Comparison of ENCODE assay signal across 7 cellular contexts in the genomic region with DNA sequence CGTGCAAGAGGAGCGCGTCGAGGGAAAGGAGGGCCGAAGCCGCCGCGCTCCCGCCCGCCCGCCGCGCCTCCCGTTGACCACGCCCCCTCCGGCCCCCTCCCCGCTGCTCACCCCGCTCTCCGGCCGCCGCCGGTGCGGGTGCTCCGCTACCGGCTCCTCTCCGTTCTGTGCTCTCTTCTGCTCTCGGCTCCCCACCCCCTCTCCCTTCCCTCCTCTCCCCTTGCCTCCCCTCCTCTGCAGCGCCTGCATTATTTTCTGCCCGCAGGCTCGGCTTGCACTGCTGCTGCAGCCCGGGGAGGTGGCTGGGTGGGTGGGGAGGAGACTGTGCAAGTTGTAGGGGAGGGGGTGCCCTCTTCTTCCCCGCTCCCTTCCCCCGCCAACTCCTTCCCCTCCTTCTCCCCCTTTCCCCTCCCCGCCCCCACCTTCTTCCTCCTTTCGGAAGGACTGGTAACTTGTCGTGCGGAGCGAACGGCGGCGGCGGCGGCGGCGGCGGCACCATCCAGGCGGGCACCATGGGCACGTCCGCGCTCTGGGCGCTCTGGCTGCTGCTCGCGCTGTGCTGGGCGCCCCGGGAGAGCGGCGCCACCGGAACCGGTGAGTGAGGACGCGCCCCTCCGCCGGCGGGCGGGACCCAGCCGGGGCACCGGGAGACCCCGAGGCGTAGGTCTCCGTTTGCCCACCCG. TPM values are rescaled to one million over a fixed set of nuclear protein-coding genes. Genes with fewer than 3 reads are reported as not detected.
DNase-seq lines count a peak whose midpoint lies in the region; ATAC-seq and TF ChIP-seq lines count a peak whose summit lies in the region.

Gene VLDLR, plus strand, starts transcription at position 110 of the 683 bp plus-strand sequence. Its CDS starts 403 bp downstream, at position 513.

- peaks cover 5 to 17% (median 8%) of the 10 kb centered on the region in 3 experiments; a peak in 6 of 7 replicates for H3K36me3 Mint-ChIP-seq in H9 (ENCODE audit: insufficient read depth in 1 of 3, low read depth in 3 of 3)
- H3K36me3 Mint-ChIP-seq in activated CD4-positive, alpha-beta memory T cell treated with anti-CD3 and anti-CD28 coated beads for 36 hours: peaks cover 1% of the 10 kb centered on the region

- H3K4me3 ChIP-seq in GM12864 (ENCODE audit: low read depth, low read length) (peak within 1 kb of the TSS; percentile 78), mucosa of descending colon (peak within 1 kb of the TSS; percentile 35)

- peak within 1 kb of the TSS; percentile 89 to 94 (median 90) for H3K27ac Mint-ChIP-seq in H9
- peak within 1 kb of the TSS; percentile 28 for H3K27ac Mint-ChIP-seq in activated CD4-positive, alpha-beta memory T cell treated with anti-CD3 and anti-CD28 coated beads for 36 hours

- H4K20me1 ChIP-seq in H9 (ENCODE audit: control insufficient read depth, insufficient read depth, insufficient read length): no peaks in the 10 kb centered on the region

- peaks cover 22% of the 10 kb centered on the region for H3K79me2 ChIP-seq in H9 (ENCODE audit: insufficient read depth, low read length)

- peaks cover 3% of the 10 kb centered on the region for H3K79me1 ChIP-seq in H9 (ENCODE audit: insufficient read depth, low read depth, low read length, poor library complexity, severe bottlenecking)

- H3K23ac ChIP-seq in H9 (ENCODE audit: insufficient read length, low read depth, low read length): no peak within 1 kb of the TSS

- peaks cover 31 to 47% of the 10 kb centered on the region in 2 experiments for H3K4me1 Mint-ChIP-seq in H9
- peaks cover 14% of the 10 kb centered on the region for H3K4me1 Mint-ChIP-seq in activated CD4-positive, alpha-beta memory T cell treated with anti-CD3 and anti-CD28 coated beads for 36 hours (ENCODE audit: low read depth)

- no peak within 1 kb of the TSS for H3K27ac ChIP-seq in H9 (ENCODE audit: insufficient read length, low read depth, low read length)

- peak; percentile 74 for ATAC-seq in mucosa of descending colon

- POLR2A ChIA-PET in activated CD4-positive, alpha-beta memory T cell treated with anti-CD3 and anti-CD28 coated beads for 36 hours (lab: Charles Lee): no interaction called here

- H4K5ac ChIP-seq in H9 (ENCODE audit: insufficient read length, low read depth, low read length): no peak within 1 kb of the TSS

- peak within 1 kb of the TSS; percentile 64 for H3K4me2 ChIP-seq in H9 (ENCODE audit: insufficient read depth, insufficient read length, low read length)

- no CpG with 5 or more reads among the region's 71 CpGs for WGBS in H9 (ENCODE audit: extremely low coverage, insufficient read length, low lambda C conversion rate)

- H3K14ac ChIP-seq in H9 (ENCODE audit: insufficient read depth, low read length): peak within 1 kb of the TSS; percentile 55

- no peak within 1 kb of the TSS for H2AK5ac ChIP-seq in H9 (ENCODE audit: insufficient read length, low read length)

- no peak within 1 kb of the TSS for H4K91ac ChIP-seq in H9 (ENCODE audit: insufficient read length, low read depth, low read length)

- H3K4me3 Mint-ChIP-seq in H9: peak within 1 kb of the TSS; percentile 83 to 94
- peak within 1 kb of the TSS; percentile 83 for H3K4me3 Mint-ChIP-seq in activated CD4-positive, alpha-beta memory T cell treated with anti-CD3 and anti-CD28 coated beads for 36 hours

- no peaks in the 10 kb centered on the region for H3K36me3 ChIP-seq in mucosa of descending colon (ENCODE audit: low read depth)

- no peak within 1 kb of the TSS for H3K4ac ChIP-seq in H9 (ENCODE audit: low read depth, low read length)

- H2BK12ac ChIP-seq in H9 (ENCODE audit: insufficient read length, low read depth, low read length): peak within 1 kb of the TSS; percentile 94

- DNase-seq in GM12864 (ENCODE audit: low read depth) (no peak), H9 (peak; percentile 70), MV-4-11 (lab: John Stamatoyannopoulos, UW) (peak; percentile 36), erythroblast (lab: John Stamatoyannopoulos, UW) (peak; percentile 21 to 44), mucosa of descending colon (peak; percentile 54 to 74 (median 58))
- peak; percentile 50 for DNase-seq in activated CD4-positive, alpha-beta memory T cell treated with anti-CD3 and anti-CD28 coated beads for 36 hours

- no peak within 1 kb of the TSS for H3T11ph ChIP-seq in H9 (ENCODE audit: low read length)

- H3K9me3 ChIP-seq in H9 (ENCODE audit: control insufficient read depth, low read depth, low read length): no peaks in the 10 kb centered on the region
- no peaks in the 10 kb centered on the region for H3K9me3 ChIP-seq in mucosa of descending colon

- no peak within 1 kb of the TSS for H4K8ac ChIP-seq in H9 (replicated peaks; ENCODE audit: insufficient read length, low read depth, low read length)

- no peak within 1 kb of the TSS for H2BK20ac ChIP-seq in H9 (ENCODE audit: low read depth, low read length, poor library complexity, severe bottlenecking)

- TF ChIP-seq POLR2A in erythroblast (IDR thresholded peaks at IDR 0.05; ENCODE audit: low read length): no peak

- H3K9ac ChIP-seq in H9 (ENCODE audit: extremely low read depth, insufficient read length, low read length): peak within 1 kb of the TSS; percentile 79

- no peak within 1 kb of the TSS for H2AFZ ChIP-seq in H9 (ENCODE audit: low read length)

- no peak within 1 kb of the TSS for H2BK120ac ChIP-seq in H9 (ENCODE audit: low read depth, low read length, poor library complexity, severe bottlenecking)

- H3K9me3 Mint-ChIP-seq in H9: peaks cover 0 to 4% of the 10 kb centered on the region in 2 experiments; a peak in 2 of 5 replicates
- H3K9me3 Mint-ChIP-seq in activated CD4-positive, alpha-beta memory T cell treated with anti-CD3 and anti-CD28 coated beads for 36 hours: no peaks in the 10 kb centered on the region

- H3K18ac ChIP-seq in H9 (ENCODE audit: insufficient read length, low read depth, low read length): peak within 1 kb of the TSS; percentile 70

- H3K4me1 ChIP-seq in H9 (ENCODE audit: insufficient read depth, low read length) (peaks cover 8% of the 10 kb centered on the region), mucosa of descending colon (ENCODE audit: low read depth) (peaks cover 5% of the 10 kb centered on the region)

- no peak within 1 kb of the TSS for H3K56ac ChIP-seq in H9 (ENCODE audit: insufficient read length, low read depth, low read length)

- peaks cover 19% of the 10 kb centered on the region for H3K23me2 ChIP-seq in H9 (ENCODE audit: insufficient read length, low read depth, low read length, poor library complexity, severe bottlenecking)

- H3K27me3 ChIP-seq in H9 (ENCODE audit: insufficient read depth, low read length): 0 out of 2 replicates have a peak, but pooled peaks cover 2% of the 10 kb centered on the region

- H2BK15ac ChIP-seq in H9 (ENCODE audit: low read depth, low read length): no peak within 1 kb of the TSS

- intact Hi-C loops in activated CD4-positive, alpha-beta memory T cell treated with anti-CD3 and anti-CD28 coated beads for 36 hours (cut with micrococcal nuclease): loop anchor here (1.0 to 10.0 kb wide), 6 partner anchors 17 to 465 kb away; partner anchors contain the start of gene PUM3
- intact Hi-C loops in mucosa of descending colon (cut with DNase I, micrococcal nuclease): no loop called here

- peaks cover 40% of the 10 kb centered on the region for H3K27me3 Mint-ChIP-seq in H9 (ENCODE audit: low read depth)
- H3K27me3 Mint-ChIP-seq in activated CD4-positive, alpha-beta memory T cell treated with anti-CD3 and anti-CD28 coated beads for 36 hours: peaks cover 52% of the 10 kb centered on the region

- CTCF ChIA-PET in activated CD4-positive, alpha-beta memory T cell treated with anti-CD3 and anti-CD28 coated beads for 36 hours (lab: Charles Lee): no interaction called here

- TF ChIP-seq CTCF in GM12864 (IDR thresholded peaks at IDR 0.05; ENCODE audit: low read depth, low read length, missing control alignments): no peak
- TF ChIP-seq CTCF in H9 (conservative IDR thresholded peaks at IDR 0.05): no peak
- no peak for TF ChIP-seq CTCF in mucosa of descending colon (IDR thresholded peaks at IDR 0.05)
- no peak for TF ChIP-seq CTCF in subcutaneous adipose tissue (IDR thresholded peaks at IDR 0.05; ENCODE audit: low read depth)

- H2BK5ac ChIP-seq in H9 (ENCODE audit: insufficient read length, low read length): no peak within 1 kb of the TSS

RNA-seq across cellular contexts. Expression of gene VLDLR, which starts in this region (rescaled TPM):
- total RNA-seq in H9 (2021) (16.6 and 19.1 TPM in 2 replicates), mucosa of descending colon (10 to 100 TPM in 1 of 3 donors, 1 to 10 TPM in 2; 8.0 to 13.2 (median 9.9) TPM), subcutaneous adipose tissue (10 to 100 TPM in 3 of 4 donors, 1 to 10 TPM in 1; 8.8 to 16.0 (median 14.2) TPM)
- 10 to 100 TPM in 1 of 2 experiments, 1 to 10 TPM in 1; 8.8 to 10.3 TPM for total RNA-seq in activated CD4-positive, alpha-beta memory T cell treated with anti-CD3 and anti-CD28 coated beads for 36 hours
